Comparison of ENCODE assay signal across 21 cellular contexts in genomic region chr12:93626160-93626559, GRCh38. TPM values are rescaled to one million over a fixed set of nuclear protein-coding genes. Genes with fewer than 3 reads are reported as not detected.
A peak's percentile ranks its signal among the peaks of the same experiment; 100 is the strongest.
DNase-seq lines count a peak whose midpoint lies in the region; ATAC-seq and TF ChIP-seq lines count a peak whose summit lies in the region.
"Had no signal": no experiment of that assay in that cellular context is flagged by ENCODE, and none has a peak within 500 bp of the region (broad histone marks: within the 10 kb centered on the region; RNA-seq: fewer than 3 reads in every experiment).

No MANE protein-coding gene starts in this region.

- H4K20me1 ChIP-seq in HCT116 (ENCODE audit: insufficient read depth), result no peaks in the 10 kb centered on the region

- H3K79me2 ChIP-seq in HCT116 (ENCODE audit: insufficient read depth, low read length), result no peaks in the 10 kb centered on the region

- CTCF ChIA-PET in HCT116 (lab: Charles Lee), result no interaction called here

- peak overlapping the region; percentile 96 for H2AFZ ChIP-seq in HCT116 (ENCODE audit: low read depth, low read length, poor library complexity, severe bottlenecking)

- H3K27ac ChIP-seq in HCT116 (ENCODE audit: low read depth, low read length) (peak overlapping the region; percentile 81; the same call in 1 of the 2 replicates), psoas muscle (peak overlapping the region; percentile 62), SJCRH30 (no peak overlapping the region)
- H3K27ac ChIP-seq: upper lobe of right lung, VCaP had no signal

- peaks cover 14 to 29% of the 10 kb centered on the region in 2 experiments for H3K4me1 ChIP-seq in HCT116 (ENCODE audit: control insufficient read depth in 1 of 2, insufficient read depth in 2 of 2, low read length in 2 of 2)
- peaks cover 13% of the 10 kb centered on the region for H3K4me1 ChIP-seq in psoas muscle
- H3K4me1 ChIP-seq in SJCRH30, result no peaks in the 10 kb centered on the region
- H3K4me1 ChIP-seq: upper lobe of right lung had no signal

- no peak overlapping the region for H3K4me3 ChIP-seq in HCT116 (replicated peaks in 1 of 2; ENCODE audit: low read depth in 1 of 2, low read length in 2 of 2)
- no peak overlapping the region for H3K4me3 ChIP-seq in fibroblast of villous mesenchyme (ENCODE audit: low read depth, low read length)
- H3K4me3 ChIP-seq in psoas muscle, result no peak overlapping the region
- no peak overlapping the region for H3K4me3 ChIP-seq in SJCRH30
- H3K4me3 ChIP-seq: sigmoid colon, upper lobe of right lung had no signal

- no peaks in the 10 kb centered on the region for H3K9me2 ChIP-seq in HCT116 (ENCODE audit: insufficient read depth)
- H3K9me2 ChIP-seq: SK-N-SH had no signal

- no peak overlapping the region for H3K9ac ChIP-seq in HCT116 (ENCODE audit: low read length)

- ATAC-seq in HCT116, result no peak
- no peak for ATAC-seq in psoas muscle
- ATAC-seq in GM18867 (IDR thresholded peaks at IDR 0.05; ENCODE audit: unreplicated experiment), result no peak
- ATAC-seq: natural killer cell, upper lobe of right lung had no signal

- no peak for TF ChIP-seq CTCF in HCT116 (IDR thresholded peaks at IDR 0.05 in 2 of 3, conservative IDR thresholded peaks at IDR 0.05 in 1 of 3; ENCODE audit: borderline replicate concordance in 1 of 3, insufficient read depth in 1 of 3, low read depth in 2 of 3, low read length in 2 of 3)
- no peak for TF ChIP-seq CTCF in fibroblast of villous mesenchyme (IDR thresholded peaks at IDR 0.05; ENCODE audit: insufficient read depth, low read depth, low read length)
- no peak for TF ChIP-seq CTCF in psoas muscle (IDR thresholded peaks at IDR 0.05)

- H3K36me3 ChIP-seq in HCT116 (ENCODE audit: control insufficient read depth in 1 of 2, insufficient read depth in 2 of 2, low read length in 2 of 2) (no peaks in the 10 kb centered on the region), psoas muscle (ENCODE audit: insufficient read depth in 1 of 2, low read depth in 1 of 2) (no peaks in the 10 kb centered on the region), SJCRH30 (no peaks in the 10 kb centered on the region)
- H3K36me3 ChIP-seq: sigmoid colon, upper lobe of right lung had no signal

- H3K4me2 ChIP-seq in HCT116 (ENCODE audit: low read length), result peak overlapping the region; percentile 68

- DNase-seq in HCT116 (ENCODE audit: low read depth, low spot score) (no peak), amniotic epithelial cell (ENCODE audit: low read depth) (peak; percentile 90), fibroblast of villous mesenchyme (ENCODE audit: low read depth) (peak; percentile 31), psoas muscle (no peak), SJCRH30 (no peak)
- DNase-seq in stimulated activated CD8-positive, alpha-beta memory T cell treated with anti-CD3 and anti-CD28 coated beads, Interleukin-4, amount 100 ng/mL, for 48 hours, result no peak
- DNase-seq: activated CD4-positive, alpha-beta T cell treated with anti-CD3 and anti-CD28 coated beads, Interleukin-2, amount 10 ng/mL, durations not matched to agents 24 days and 14 days; activated naive CD8-positive, alpha-beta T cell treated with anti-CD3 and anti-CD28 coated beads, Interleukin-2, amount 10 ng/mL, durations not matched to agents 7 days and 5 days; CD8-positive, alpha-beta memory T cell; cortex of kidney; left cardiac atrium; natural killer cell; NCI-H1436 treated with DMSO at 0.1 percent for 48 hours; NCI-H510A treated with DMSO at 0.1 percent for 48 hours; NK-92 treated with Interleukin-12 subunit alpha and Interleukin-12 subunit beta, amount 100 ng/mL, for 24 hours; posterior cingulate gyrus; sigmoid colon; SK-N-SH; upper lobe of right lung had no signal

- intact Hi-C loops in HCT116 (cut with micrococcal nuclease) (no loop called here), psoas muscle (cut with DNase I) (no loop called here)

- no peak for TF ChIP-seq POLR2A in HCT116 (IDR thresholded peaks at IDR 0.05; ENCODE audit: borderline replicate concordance, extremely low read depth, insufficient read depth, insufficient read length)

- no peak for TF ChIP-seq RAD21 in HCT116 (IDR thresholded peaks at IDR 0.05; ENCODE audit: low read depth)

- POLR2A ChIA-PET in HCT116 (lab: Charles Lee), result no interaction called here

- H3K9me3 ChIP-seq in HCT116 (ENCODE audit: control insufficient read depth in 1 of 2, insufficient read depth in 1 of 2, low read depth in 1 of 2, low read length in 2 of 2) (no peaks in the 10 kb centered on the region), psoas muscle (no peaks in the 10 kb centered on the region), SJCRH30 (replicated peaks) (no peaks in the 10 kb centered on the region)
- H3K9me3 ChIP-seq: sigmoid colon, SK-N-SH, upper lobe of right lung had no signal

- 90 to 93% (median 90%) methylated on average over 4 of the region's 4 CpGs for WGBS in psoas muscle, 3 donors

- RAD21 ChIA-PET in HCT116 (lab: Charles Lee; ENCODE audit: low non-redundant PET in 1 of 2, low total read pairs in 2 of 2, uncharacterized antibody in 2 of 2, unreplicated experiment in 2 of 2), result no interaction called here

- no peaks in the 10 kb centered on the region for H3K27me3 ChIP-seq in HCT116 (ENCODE audit: insufficient read depth, low read length)
- no peaks in the 10 kb centered on the region for H3K27me3 ChIP-seq in psoas muscle (ENCODE audit: insufficient read depth in 3 of 3, low read length in 2 of 3)
- no peaks in the 10 kb centered on the region for H3K27me3 ChIP-seq in SJCRH30
- H3K27me3 ChIP-seq: sigmoid colon, upper lobe of right lung had no signal

- no TSS peak for BruUV-seq in HCT116 (replicated peaks; lab: Mats Ljungman, UMichigan)

TF ChIP-seq in HCT116, 20 proteins besides CTCF, POLR2A, EP300 and RAD21:
- no peak for TF ChIP-seq SIN3A (IDR thresholded peaks at IDR 0.05; ENCODE audit: low read depth)
- TF ChIP-seq TCF7L2 (IDR thresholded peaks at IDR 0.05; ENCODE audit: borderline replicate concordance, extremely low read depth, insufficient read depth, insufficient read length), result no peak
- no peak for TF ChIP-seq EZH2phosphoT487 (IDR thresholded peaks at IDR 0.05; ENCODE audit: borderline replicate concordance)
- TF ChIP-seq ZFX (IDR thresholded peaks at IDR 0.05), result no peak
- TF ChIP-seq JUND (IDR thresholded peaks at IDR 0.05), result no peak

RNA-seq across cellular contexts. Expression of gene CRADD, which starts 51.0 kb away (rescaled TPM):
- total RNA-seq in HCT116 (2021; ENCODE audit: unreplicated experiment) (12.2 TPM), fibroblast of villous mesenchyme (11.0 and 12.5 TPM in 2 replicates), psoas muscle (10 to 100 TPM; 12.7 to 21.1 (median 14.7) TPM)
- 9.9 and 10.6 TPM in 2 replicates for polyA plus RNA-seq in HCT116 (2012)
- 10 to 100 TPM; 11.0 to 12.1 (median 11.5) TPM for polyA plus RNA-seq in psoas muscle
- total RNA-seq in SJCRH30 (2014; rRNA removed; shearing (Covaris generic)), result 7.6 and 8.0 TPM in 2 replicates

RNA-seq across cellular contexts. Expression of gene SOCS2, which starts 53.7 kb away (rescaled TPM):
- total RNA-seq in HCT116 (2021; ENCODE audit: unreplicated experiment) (15.2 TPM), fibroblast of villous mesenchyme (37.6 and 45.1 TPM in 2 replicates), psoas muscle (10 to 100 TPM in 1 of 4 donors, 1 to 10 TPM in 3; 2.9 to 10.6 (median 6.6) TPM)
- 9.1 and 11.5 TPM in 2 replicates for polyA plus RNA-seq in HCT116 (2012)
- 1 to 10 TPM; 3.2 to 4.7 (median 3.4) TPM for polyA plus RNA-seq in psoas muscle
- 13.3 and 16.6 TPM in 2 replicates for total RNA-seq in SJCRH30 (2014; rRNA removed; shearing (Covaris generic))

Comparison
In these comparisons a context has a peak if more than half of its experiments do, and no peak if none do; other contexts are left out.
1. DNase-seq: peak in amniotic epithelial cell (single experiment) and fibroblast of villous mesenchyme (single experiment); none in HCT116 (single experiment), psoas muscle (0 of 2), stimulated activated CD8-positive, alpha-beta memory T cell treated with anti-CD3 and anti-CD28 coated beads, Interleukin-4, amount 100 ng/mL, for 48 hours (single experiment) and SJCRH30 (0 of 2).